Comparison of ENCODE assay signal across 19 cellular contexts in the genomic region with DNA sequence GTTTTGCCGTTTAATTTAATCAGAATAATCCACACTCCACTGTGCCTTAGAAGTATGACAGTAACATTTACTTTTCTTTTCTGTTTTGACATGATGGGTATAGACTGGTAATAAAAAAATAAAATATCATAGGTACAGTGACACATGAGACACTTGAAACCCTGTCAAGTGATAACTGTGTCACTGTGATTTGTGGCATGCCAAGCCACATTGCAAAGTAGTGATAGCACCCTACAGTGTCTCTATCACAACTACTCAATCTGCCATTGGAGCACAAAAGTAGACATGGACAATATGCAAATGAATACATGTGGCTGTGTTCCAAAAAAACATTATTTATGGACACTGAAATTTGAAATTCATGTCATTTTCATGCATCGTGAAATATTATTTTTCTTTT. TPM values are rescaled to one million over a fixed set of nuclear protein-coding genes. Genes with fewer than 3 reads are reported as not detected.
DNase-seq lines count a peak whose midpoint lies in the region; ATAC-seq and TF ChIP-seq lines count a peak whose summit lies in the region.
"Had no signal": no experiment of that assay in that cellular context is flagged by ENCODE, and none has a peak within 500 bp of the region (broad histone marks: within the 10 kb centered on the region; RNA-seq: fewer than 3 reads in every experiment).

No MANE protein-coding gene starts in this region.

- no peaks in the 10 kb centered on the region for H4K20me1 ChIP-seq in neural cell (ENCODE audit: insufficient read depth)
- H4K20me1 ChIP-seq: BLaER1 treated with 17β-estradiol and CSF1 and Interleukin-3, amounts not matched to agents 10 nM and 100 nM had no signal

- no peaks in the 10 kb centered on the region for H3K27me3 ChIP-seq in left ventricle myocardium inferior (ENCODE audit: low read depth)
- no peaks in the 10 kb centered on the region for H3K27me3 ChIP-seq in neural cell (ENCODE audit: insufficient read depth, low read depth, low read length)
- H3K27me3 ChIP-seq: BLaER1 treated with 17β-estradiol and CSF1 and Interleukin-3, amounts not matched to agents 10 nM and 100 nM had no signal

- DNase-seq in Right ventricle myocardium superior, result no peak
- no peak for DNase-seq in left ventricle myocardium inferior
- peak; percentile 23 for DNase-seq in SK-N-DZ (ENCODE audit: low spot score)
- no peak for DNase-seq in stimulated activated naive CD4-positive, alpha-beta T cell (lab: John Stamatoyannopoulos, UW)
- no peak for DNase-seq in SW 1271 (lab: John Stamatoyannopoulos, UW)
- DNase-seq: 8988T; ACHN; AML-193; BE2C; CD4-positive, alpha-beta T cell; CD8-positive, alpha-beta memory T cell; DMS153; DND-41; H9 had no signal

- peak; percentile 98 for TF ChIP-seq EP300 in neural cell (conservative IDR thresholded peaks at IDR 0.05; ENCODE audit: poor library complexity, severe bottlenecking)

- no peaks in the 10 kb centered on the region for H3K4me1 ChIP-seq in left ventricle myocardium inferior
- H3K4me1 ChIP-seq: A549 had no signal

- no peak overlapping the region for H3K9ac ChIP-seq in neural cell (ENCODE audit: low read length)
- H3K9ac ChIP-seq: BLaER1 treated with 17β-estradiol and CSF1 and Interleukin-3, amounts not matched to agents 10 nM and 100 nM had no signal

- no peak overlapping the region for H2AFZ ChIP-seq in neural cell (ENCODE audit: low read depth, low read length)

- H3F3A ChIP-seq in neural cell (ENCODE audit: insufficient read depth, low read length, poor library complexity, severe bottlenecking), result no peaks in the 10 kb centered on the region

- no peaks in the 10 kb centered on the region for H3K9me2 ChIP-seq in neural cell (ENCODE audit: insufficient read depth, low read length)

- no peak for TF ChIP-seq CTCF in left ventricle myocardium inferior (IDR thresholded peaks at IDR 0.05; ENCODE audit: borderline replicate concordance)
- TF ChIP-seq CTCF in neural cell (IDR thresholded peaks at IDR 0.05; ENCODE audit: poor library complexity, severe bottlenecking), result no peak

- intact Hi-C loops in Right ventricle myocardium superior (cut with DNase I), result no loop called here
- intact Hi-C loops in left ventricle myocardium inferior (cut with micrococcal nuclease), result no loop called here

- H3K36me3 ChIP-seq in left ventricle myocardium inferior (peaks cover 17% of the 10 kb centered on the region), neural cell (ENCODE audit: insufficient read depth, low read length) (no peaks in the 10 kb centered on the region)
- H3K36me3 ChIP-seq: BE2C; BLaER1 treated with 17β-estradiol and CSF1 and Interleukin-3, amounts not matched to agents 10 nM and 100 nM had no signal

- no peaks in the 10 kb centered on the region for H3K9me3 ChIP-seq in left ventricle myocardium inferior (replicated peaks)
- H3K9me3 ChIP-seq in neural cell (ENCODE audit: low read length), result no peaks in the 10 kb centered on the region
- H3K9me3 ChIP-seq: A549; BE2C; BLaER1 treated with 17β-estradiol and CSF1 and Interleukin-3, amounts not matched to agents 10 nM and 100 nM had no signal

- ATAC-seq in Right ventricle myocardium superior (ENCODE audit: poor library complexity), result peak; percentile 55
- ATAC-seq: A549, GM23338, HCT116 had no signal

- no peak overlapping the region for H3K4me2 ChIP-seq in neural cell (ENCODE audit: low read length)
- H3K4me2 ChIP-seq: A549; BLaER1 treated with 17β-estradiol and CSF1 and Interleukin-3, amounts not matched to agents 10 nM and 100 nM; GM23338 had no signal

- H3K27ac ChIP-seq in left ventricle myocardium inferior (replicated peaks) (no peak overlapping the region), neural cell (ENCODE audit: low read length) (no peak overlapping the region)
- H3K27ac ChIP-seq: A549; BLaER1 treated with 17β-estradiol and CSF1 and Interleukin-3, amounts not matched to agents 10 nM and 100 nM had no signal

- no peak for TF ChIP-seq RAD21 in neural cell (conservative IDR thresholded peaks at IDR 0.05)

- no peaks in the 10 kb centered on the region for H3K79me2 ChIP-seq in neural cell (replicated peaks; ENCODE audit: insufficient read depth, low read length)

- H3K4me3 ChIP-seq in left ventricle myocardium inferior, result no peak overlapping the region
- no peak overlapping the region for H3K4me3 ChIP-seq in neural cell (ENCODE audit: low read length)
- H3K4me3 ChIP-seq: A549; BLaER1 treated with 17β-estradiol and CSF1 and Interleukin-3, amounts not matched to agents 10 nM and 100 nM; GM23338 had no signal

TF ChIP-seq in neural cell, 6 proteins besides CTCF, POLR2A, EP300 and RAD21:
- TF ChIP-seq, protein P1, sequence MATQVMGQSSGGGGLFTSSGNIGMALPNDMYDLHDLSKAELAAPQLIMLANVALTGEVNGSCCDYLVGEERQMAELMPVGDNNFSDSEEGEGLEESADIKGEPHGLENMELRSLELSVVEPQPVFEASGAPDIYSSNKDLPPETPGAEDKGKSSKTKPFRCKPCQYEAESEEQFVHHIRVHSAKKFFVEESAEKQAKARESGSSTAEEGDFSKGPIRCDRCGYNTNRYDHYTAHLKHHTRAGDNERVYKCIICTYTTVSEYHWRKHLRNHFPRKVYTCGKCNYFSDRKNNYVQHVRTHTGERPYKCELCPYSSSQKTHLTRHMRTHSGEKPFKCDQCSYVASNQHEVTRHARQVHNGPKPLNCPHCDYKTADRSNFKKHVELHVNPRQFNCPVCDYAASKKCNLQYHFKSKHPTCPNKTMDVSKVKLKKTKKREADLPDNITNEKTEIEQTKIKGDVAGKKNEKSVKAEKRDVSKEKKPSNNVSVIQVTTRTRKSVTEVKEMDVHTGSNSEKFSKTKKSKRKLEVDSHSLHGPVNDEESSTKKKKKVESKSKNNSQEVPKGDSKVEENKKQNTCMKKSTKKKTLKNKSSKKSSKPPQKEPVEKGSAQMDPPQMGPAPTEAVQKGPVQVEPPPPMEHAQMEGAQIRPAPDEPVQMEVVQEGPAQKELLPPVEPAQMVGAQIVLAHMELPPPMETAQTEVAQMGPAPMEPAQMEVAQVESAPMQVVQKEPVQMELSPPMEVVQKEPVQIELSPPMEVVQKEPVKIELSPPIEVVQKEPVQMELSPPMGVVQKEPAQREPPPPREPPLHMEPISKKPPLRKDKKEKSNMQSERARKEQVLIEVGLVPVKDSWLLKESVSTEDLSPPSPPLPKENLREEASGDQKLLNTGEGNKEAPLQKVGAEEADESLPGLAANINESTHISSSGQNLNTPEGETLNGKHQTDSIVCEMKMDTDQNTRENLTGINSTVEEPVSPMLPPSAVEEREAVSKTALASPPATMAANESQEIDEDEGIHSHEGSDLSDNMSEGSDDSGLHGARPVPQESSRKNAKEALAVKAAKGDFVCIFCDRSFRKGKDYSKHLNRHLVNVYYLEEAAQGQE (IDR thresholded peaks at IDR 0.05; ENCODE audit: borderline replicate concordance), result no peak
- peak; percentile 97 for TF ChIP-seq POLR2AphosphoS5 (IDR thresholded peaks at IDR 0.05)

RNA-seq across cellular contexts. Expression of gene GATM, which starts 22.5 kb away (rescaled TPM):
- 35.6 TPM for total RNA-seq in Right ventricle myocardium superior
- 9.3 TPM for total RNA-seq in left ventricle myocardium inferior
- 1.1 and 1.7 TPM in 2 replicates for polyA plus RNA-seq in SK-N-DZ (2014; cell fraction: cytosol; rRNA removed)
- polyA plus RNA-seq in SK-N-DZ (2014; cell fraction: nucleus; rRNA removed), result 1.4 and 5.8 TPM in 2 replicates
- polyA plus RNA-seq in neural cell, result 13.3 and 15.8 TPM in 2 replicates
- polyA minus RNA-seq in neural cell, result 9.5 and 9.7 TPM in 2 replicates
